15 cellular contexts compared by ENCODE assay signal in the genomic region with DNA sequence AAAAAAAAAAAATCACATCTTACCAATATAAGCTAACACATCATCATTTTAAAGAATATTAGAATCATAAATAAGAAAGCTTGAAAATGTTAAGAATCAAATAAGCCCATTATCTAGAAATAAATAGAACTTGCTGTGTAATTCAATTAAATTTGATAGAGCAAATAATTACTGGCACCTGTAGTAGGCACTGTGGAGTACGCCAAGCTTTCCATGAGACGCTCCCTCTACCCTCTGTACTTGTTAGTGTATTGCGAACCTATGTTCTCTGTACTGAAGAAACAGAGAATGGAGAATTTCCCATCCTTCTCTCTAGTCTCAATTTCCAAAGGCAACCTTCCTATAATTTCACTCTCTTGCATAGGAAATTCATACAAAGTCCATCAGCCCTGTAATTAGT.
A peak's percentile ranks its signal among the peaks of the same experiment; 100 is the strongest.
DNase-seq lines count a peak whose midpoint lies in the region; TF ChIP-seq lines count a peak whose summit lies in the region.
"Had no signal": no experiment of that assay in that cellular context is flagged by ENCODE, and none has a peak within 500 bp of the region (broad histone marks: within the 10 kb centered on the region; RNA-seq: fewer than 3 reads in every experiment).

No MANE protein-coding gene starts in this region.

- no peak overlapping the region for H3K4me3 Mint-ChIP-seq in glutamatergic neuron (ENCODE audit: unreplicated experiment)
- H3K4me3 Mint-ChIP-seq: CD4-positive, alpha-beta T cell had no signal

- H3K27me3 Mint-ChIP-seq in glutamatergic neuron (ENCODE audit: unreplicated experiment) = no peaks in the 10 kb centered on the region

- H3K4me1 Mint-ChIP-seq in glutamatergic neuron (ENCODE audit: low read depth, unreplicated experiment) = no peaks in the 10 kb centered on the region

- TF ChIP-seq CTCF in C4-2B (conservative IDR thresholded peaks at IDR 0.05) = peak; percentile 42
- no peak for TF ChIP-seq CTCF in glutamatergic neuron (IDR thresholded peaks at IDR 0.05; ENCODE audit: partially characterized antibody, unreplicated experiment)

- in situ Hi-C loops in SK-MEL-5 (cut with HindIII; ENCODE audit: low pct_unique_long_range_greater_than_20kb, low sequenced_read_pairs) = no loop called here

- peak; percentile 1 for DNase-seq in HT-29 (ENCODE audit: low spot score)
- peak; percentile 20 for DNase-seq in SK-MEL-5 (ENCODE audit: low read depth, low spot score)
- peak; percentile 15 for DNase-seq in iPS-NIHi11 (ENCODE audit: low spot score)
- no peak for DNase-seq in putamen (ENCODE audit: low spot score)
- DNase-seq in ecto neural progenitor cell (ENCODE audit: low spot score) = no peak
- no peak for DNase-seq in glutamatergic neuron
- DNase-seq: CD4-positive, alpha-beta T cell; GOT3; NCI-H1436 treated with DMSO at 0.1 percent for 48 hours; NCI-H2081; NCI-H2227 treated with DMSO at 0.1 percent for 48 hours; NCI-H526 treated with DMSO at 0.1 percent for 48 hours; OCI-M1 had no signal

- no peaks in the 10 kb centered on the region for H3K36me3 Mint-ChIP-seq in glutamatergic neuron (ENCODE audit: unreplicated experiment)

- H3K9me3 Mint-ChIP-seq in glutamatergic neuron (ENCODE audit: unreplicated experiment) = peaks cover 3% of the 10 kb centered on the region
- H3K9me3 Mint-ChIP-seq: CD4-positive, alpha-beta T cell had no signal

- no peak overlapping the region for H3K27ac Mint-ChIP-seq in glutamatergic neuron (ENCODE audit: unreplicated experiment)
- H3K27ac Mint-ChIP-seq: CD4-positive, alpha-beta T cell had no signal

- no peak overlapping the region for H3K27ac ChIP-seq in C4-2B
- H3K27ac ChIP-seq: A549 had no signal

Comparison
In these comparisons a context has a peak if more than half of its experiments do, and no peak if none do; other contexts are left out.
1. DNase-seq: peak in HT-29 (single experiment), SK-MEL-5 (single experiment) and iPS-NIHi11 (single experiment); none in putamen (single experiment), ecto neural progenitor cell (single experiment) and glutamatergic neuron (single experiment).